ENCODE assay signal across 8 cellular contexts in the genomic region with DNA sequence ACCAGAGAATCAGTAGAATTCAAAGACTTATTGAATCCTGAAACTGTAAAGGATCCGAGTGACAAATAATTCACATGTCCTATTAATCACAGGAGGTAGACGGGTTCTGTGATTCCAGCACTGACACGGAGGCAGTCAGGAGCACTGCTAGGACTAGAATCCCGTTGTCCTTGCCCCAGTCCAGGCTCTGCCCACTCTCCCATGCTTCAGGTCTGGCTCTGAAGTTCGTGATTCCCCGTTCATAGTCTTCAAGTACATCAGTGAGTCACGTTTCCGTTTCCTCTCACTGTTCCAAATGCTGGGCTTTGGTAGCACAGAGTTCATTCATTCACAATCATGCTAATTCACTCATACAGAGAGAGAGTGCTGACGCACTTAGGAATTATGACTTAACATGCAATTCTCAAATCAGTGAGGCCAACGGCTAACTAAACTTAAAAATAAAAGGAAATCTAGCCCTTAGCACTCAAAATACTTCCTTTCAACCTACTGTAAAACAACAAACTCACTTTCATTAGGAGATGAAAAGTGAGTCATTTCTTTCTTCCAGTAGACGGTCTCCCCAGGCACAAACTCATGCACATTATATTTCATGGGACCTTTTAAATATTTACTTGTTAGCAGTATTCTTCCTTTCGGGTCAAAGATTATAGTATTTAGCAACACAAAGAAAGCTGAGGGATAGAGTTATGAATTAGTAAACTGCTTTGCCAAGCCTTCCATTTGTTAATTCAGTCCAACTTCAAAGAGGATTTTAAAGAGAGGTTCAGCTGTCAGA.
A peak's percentile ranks its signal among the peaks of the same experiment; 100 is the strongest.
DNase-seq lines count a peak whose midpoint lies in the region; ATAC-seq lines count a peak whose summit lies in the region.

No MANE protein-coding gene starts in this region.

- peaks cover 43% of the 10 kb centered on the region for H3K4me1 ChIP-seq in SJSA1 (replicated peaks)

- ATAC-seq in GM19328 (IDR thresholded peaks at IDR 0.05; ENCODE audit: unreplicated experiment) (peak; percentile 40), HG03196 (IDR thresholded peaks at IDR 0.05; ENCODE audit: unreplicated experiment) (peak; percentile 86)

- H3K27ac ChIP-seq in SJSA1 = peak overlapping the region; percentile 93

- no peaks in the 10 kb centered on the region for H3K9me3 ChIP-seq in SJSA1 (replicated peaks)

- no peaks in the 10 kb centered on the region for H3K27me3 ChIP-seq in SJSA1 (replicated peaks)

- H3K4me3 ChIP-seq in SJSA1 = peak overlapping the region; percentile 8

- DNase-seq in AML-193 (lab: John Stamatoyannopoulos, UW) (peak; percentile 58 to 81), SJSA1 (ENCODE audit: low read depth in 1 of 2, low spot score in 2 of 2) (peak; percentile 88 to 94), brain pericyte (ENCODE audit: low read depth, low spot score) (peak; percentile 78), left kidney (ENCODE audit: low read depth, low spot score) (peak; percentile 66), NCI-H2029 treated with DMSO at 0.1 percent for 48 hours (lab: John Stamatoyannopoulos, UW) (no peak)
- peak; percentile 10 to 36 for DNase-seq in stimulated activated CD4-positive, alpha-beta T cell treated with anti-CD3 and anti-CD28 coated beads, Interleukin-4, amount 100 ng/mL, for 48 hours (ENCODE audit: low read depth in 2 of 2)

- no peaks in the 10 kb centered on the region for H3K36me3 ChIP-seq in SJSA1
